Comparison of ENCODE assay signal across 8 cellular contexts in the genomic region with DNA sequence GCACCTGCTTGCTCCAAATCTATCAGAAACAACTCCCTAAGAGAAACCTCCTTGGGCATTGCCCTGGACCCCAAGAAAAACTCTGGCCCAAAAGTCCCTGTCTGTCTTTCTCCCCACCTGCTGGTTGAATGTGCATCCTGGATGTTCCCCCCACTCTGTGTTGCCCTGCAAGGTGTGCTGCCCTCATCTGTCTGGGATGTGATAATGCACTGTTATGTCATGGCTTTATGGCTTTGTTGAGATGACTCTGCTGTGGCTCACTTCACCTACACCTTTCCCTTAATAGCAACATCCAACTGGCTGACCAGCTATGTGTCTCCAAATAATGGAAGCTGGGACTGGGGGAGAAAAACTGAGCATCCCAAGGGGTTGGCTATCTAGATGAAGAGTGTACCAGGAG. TPM values are rescaled to one million over a fixed set of nuclear protein-coding genes. Genes with fewer than 3 reads are reported as not detected.
DNase-seq lines count a peak whose midpoint lies in the region; ATAC-seq lines count a peak whose summit lies in the region.

No MANE protein-coding gene starts in this region.

- H3K36me3 Mint-ChIP-seq in activated CD8-positive, alpha-beta memory T cell treated with anti-CD3 and anti-CD28 coated beads, Interleukin-2, amount 10 ng/mL, durations not matched to agents 7 days and 5 days, result peaks cover 53% of the 10 kb centered on the region

- H3K27ac Mint-ChIP-seq in activated CD8-positive, alpha-beta memory T cell treated with anti-CD3 and anti-CD28 coated beads, Interleukin-2, amount 10 ng/mL, durations not matched to agents 7 days and 5 days, result no peak overlapping the region

- H3K4me1 Mint-ChIP-seq in activated CD8-positive, alpha-beta memory T cell treated with anti-CD3 and anti-CD28 coated beads, Interleukin-2, amount 10 ng/mL, durations not matched to agents 7 days and 5 days, result peaks cover 28% of the 10 kb centered on the region

- DNase-seq in activated CD8-positive, alpha-beta memory T cell treated with anti-CD3 and anti-CD28 coated beads, Interleukin-2, amount 10 ng/mL, durations not matched to agents 7 days and 5 days, result peak; percentile 49
- DNase-seq in activated CD8-positive, alpha-beta memory T cell treated with anti-CD3 and anti-CD28 coated beads, Interleukin-2, amount 50 U/mL, for 48 hours, result no peak
- DNase-seq in NCI-H69 (lab: John Stamatoyannopoulos, UW) (peak; percentile 32), HK-2 (ENCODE audit: unreplicated experiment) (no peak), DMS153 treated with DMSO at 0.1 percent for 48 hours (lab: John Stamatoyannopoulos, UW; ENCODE audit: unreplicated experiment) (no peak)
- peak; percentile 27 for DNase-seq in central memory CD4-positive, alpha-beta T cell
- DNase-seq in stimulated activated CD4-positive, alpha-beta T cell treated with anti-CD3 and anti-CD28 coated beads, Interleukin-2, amount 100 ng/mL, for 24 hours, result peak; percentile 23 to 44

- CTCF ChIA-PET in activated CD8-positive, alpha-beta memory T cell treated with anti-CD3 and anti-CD28 coated beads, Interleukin-2, amount 10 ng/mL, durations not matched to agents 7 days and 5 days (lab: Charles Lee), result interaction anchor here (0.7 to 4.4 kb wide), 9 partner anchors 11 to 340 kb away, joined by 3 to 29 read pairs (median 4); partner anchors contain the start of genes ZNF491 and ZNF763

- H3K27me3 Mint-ChIP-seq in activated CD8-positive, alpha-beta memory T cell treated with anti-CD3 and anti-CD28 coated beads, Interleukin-2, amount 10 ng/mL, durations not matched to agents 7 days and 5 days, result no peaks in the 10 kb centered on the region

- H3K9me3 Mint-ChIP-seq in activated CD8-positive, alpha-beta memory T cell treated with anti-CD3 and anti-CD28 coated beads, Interleukin-2, amount 10 ng/mL, durations not matched to agents 7 days and 5 days (ENCODE audit: low read depth), result peaks cover 18% of the 10 kb centered on the region

- ATAC-seq in activated CD8-positive, alpha-beta memory T cell treated with anti-CD3 and anti-CD28 coated beads, Interleukin-2, amount 10 ng/mL, durations not matched to agents 7 days and 5 days, result no peak
- ATAC-seq in GM19395 (IDR thresholded peaks at IDR 0.05; ENCODE audit: unreplicated experiment), result no peak

- peak overlapping the region; percentile 10 for H3K4me3 Mint-ChIP-seq in activated CD8-positive, alpha-beta memory T cell treated with anti-CD3 and anti-CD28 coated beads, Interleukin-2, amount 10 ng/mL, durations not matched to agents 7 days and 5 days

RNA-seq across cellular contexts. Expression of gene ZNF20, which starts 2.6 kb away (rescaled TPM):
- total RNA-seq in activated CD8-positive, alpha-beta memory T cell treated with anti-CD3 and anti-CD28 coated beads, Interleukin-2, amount 10 ng/mL, durations not matched to agents 7 days and 5 days, result 1 to 10 TPM; 3.7 to 5.2 TPM

RNA-seq across cellular contexts. Expression of gene ZNF625, which starts 19.0 kb away (rescaled TPM):
- total RNA-seq in activated CD8-positive, alpha-beta memory T cell treated with anti-CD3 and anti-CD28 coated beads, Interleukin-2, amount 10 ng/mL, durations not matched to agents 7 days and 5 days, result 1 to 10 TPM; 3.9 to 4.3 TPM

RNA-seq across cellular contexts. Expression of gene ZNF136, which starts 25.4 kb away (rescaled TPM):
- total RNA-seq in activated CD8-positive, alpha-beta memory T cell treated with anti-CD3 and anti-CD28 coated beads, Interleukin-2, amount 10 ng/mL, durations not matched to agents 7 days and 5 days, result 10 to 100 TPM; 11.3 to 12.9 TPM

Comparison
In these comparisons a context has a peak if more than half of its experiments do, and no peak if none do; other contexts are left out.
1. DNase-seq: peak in activated CD8-positive, alpha-beta memory T cell treated with anti-CD3 and anti-CD28 coated beads, Interleukin-2, amount 10 ng/mL, durations not matched to agents 7 days and 5 days (single experiment), NCI-H69 (single experiment), central memory CD4-positive, alpha-beta T cell (single experiment) and stimulated activated CD4-positive, alpha-beta T cell treated with anti-CD3 and anti-CD28 coated beads, Interleukin-2, amount 100 ng/mL, for 24 hours (2 of 2); none in activated CD8-positive, alpha-beta memory T cell treated with anti-CD3 and anti-CD28 coated beads, Interleukin-2, amount 50 U/mL, for 48 hours (single experiment), HK-2 (single experiment) and DMS153 treated with DMSO at 0.1 percent for 48 hours (single experiment).